ENCODE assay signal across 29 cellular contexts in the genomic region with DNA sequence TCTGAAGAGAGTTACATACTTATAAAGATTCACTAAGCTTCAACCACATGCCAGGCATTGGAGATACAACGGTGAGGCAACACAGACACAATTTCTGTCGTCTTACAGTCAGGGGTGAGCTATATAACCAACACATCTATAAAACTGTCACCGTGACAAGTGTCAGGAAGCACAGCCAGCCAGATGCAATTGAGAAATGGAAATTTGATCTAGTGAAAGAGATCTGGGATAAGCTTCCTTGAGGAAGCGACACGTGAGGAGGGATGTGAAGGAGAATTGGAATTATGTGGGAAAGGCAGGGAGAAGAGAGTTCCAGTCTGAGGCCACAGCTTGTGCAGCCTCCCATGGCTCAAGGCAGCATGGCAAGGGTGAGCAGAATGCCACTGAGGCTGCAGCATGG.
"Had no signal": no experiment of that assay in that cellular context is flagged by ENCODE, and none has a peak within 500 bp of the region (broad histone marks: within the 10 kb centered on the region; RNA-seq: fewer than 3 reads in every experiment).

No MANE protein-coding gene starts in this region.

- ATAC-seq: left cardiac atrium; left lung; lower lobe of right lung; naive thymus-derived CD8-positive, alpha-beta T cell; pancreas; right cardiac atrium; sciatic nerve; upper lobe of right lung had no signal

- H3K36me3 ChIP-seq: left lung, lower lobe of right lung, pancreas, prostate gland, suprapubic skin, thoracic aorta, tibial artery, upper lobe of right lung, uterus had no signal

- H3K27ac ChIP-seq: hepatocyte, left lung, lower lobe of right lung, pancreas, prostate gland, skin epidermis, suprapubic skin, thoracic aorta, tibial artery, upper lobe of right lung, uterus had no signal

- H3K27ac Mint-ChIP-seq: naive thymus-derived CD8-positive, alpha-beta T cell; nephron; stimulated activated naive CD8-positive, alpha-beta T cell treated with anti-CD3 and anti-CD28 coated beads, Interleukin-15, Interleukin-2, amounts not matched to agents 100 ng/mL and 50 ng/mL, for 24 hours had no signal

- H3K9me3 ChIP-seq: lower lobe of right lung, pancreas, prostate gland, suprapubic skin, thoracic aorta, tibial artery, upper lobe of right lung, uterus had no signal

- H3K36me3 Mint-ChIP-seq: naive thymus-derived CD8-positive, alpha-beta T cell had no signal

- H3K4me3 ChIP-seq: hepatocyte, left lung, lower lobe of right lung, pancreas, prostate gland, skin epidermis, suprapubic skin, thoracic aorta, tibial artery, upper lobe of right lung, uterus had no signal

- H3K4me1 ChIP-seq: left lung, lower lobe of right lung, pancreas, prostate gland, suprapubic skin, tibial artery, upper lobe of right lung, uterus had no signal

- DNase-seq: kidney glomerular epithelial cell; left cardiac atrium; left lung; lower lobe of right lung; mammary epithelial cell; mesenchymal stem cell; naive thymus-derived CD8-positive, alpha-beta T cell; nucleus accumbens; pancreas; posterior cingulate gyrus; retina; right cardiac atrium; stimulated activated CD4-positive, alpha-beta T cell treated with anti-CD3 and anti-CD28 coated beads, Interleukin-12 subunit alpha, Interleukin-12 subunit beta, amount 100 ng/mL, for 4 hours; stimulated activated CD4-positive, alpha-beta T cell treated with anti-CD3 and anti-CD28 coated beads, Interleukin-15, amount 100 ng/mL, for 24 hours; stimulated activated CD4-positive, alpha-beta T cell treated with anti-CD3 and anti-CD28 coated beads, Interleukin-2, amount 100 ng/mL, for 24 hours; stimulated activated CD4-positive, alpha-beta T cell treated with anti-CD3 and anti-CD28 coated beads, Interleukin-4, amount 100 ng/mL, for 1 hour; stimulated activated naive CD4-positive, alpha-beta T cell; tibial artery; trophoblast cell; upper lobe of right lung; uterus had no signal

- H3K4me3 Mint-ChIP-seq: naive thymus-derived CD8-positive, alpha-beta T cell; nephron; stimulated activated naive CD8-positive, alpha-beta T cell treated with anti-CD3 and anti-CD28 coated beads, Interleukin-15, Interleukin-2, amounts not matched to agents 100 ng/mL and 50 ng/mL, for 24 hours had no signal

- H3K27me3 ChIP-seq: hepatocyte, left lung, pancreas, suprapubic skin, tibial artery, upper lobe of right lung, uterus had no signal

- H3K4me1 Mint-ChIP-seq: naive thymus-derived CD8-positive, alpha-beta T cell; nephron had no signal
